Comparison of ENCODE assay signal across 9 cellular contexts in genomic region chr20:38985603-38986170, GRCh38. TPM values are rescaled to one million over a fixed set of nuclear protein-coding genes. Genes with fewer than 3 reads are reported as not detected.
DNase-seq lines count a peak whose midpoint lies in the region; ATAC-seq and TF ChIP-seq lines count a peak whose summit lies in the region.
"Had no signal": no experiment of that assay in that cellular context is flagged by ENCODE, and none has a peak within 500 bp of the region (broad histone marks: within the 10 kb centered on the region; RNA-seq: fewer than 3 reads in every experiment).

No MANE protein-coding gene starts in this region.

- DNase-seq in WTC11 (ENCODE audit: low spot score) = no peak
- no peak for DNase-seq in left ventricle myocardium superior
- DNase-seq in stromal cell of bone marrow (ENCODE audit: low read depth) = peak; percentile 69
- DNase-seq in DMS153 treated with DMSO at 0.1 percent for 48 hours (lab: John Stamatoyannopoulos, UW; ENCODE audit: unreplicated experiment) = no peak
- DNase-seq: activated naive CD4-positive, alpha-beta T cell treated with anti-CD3 and anti-CD28 coated beads, Interleukin-2, amount 50 U/mL, for 16 hours had no signal

- H3K4me3 Mint-ChIP-seq in WTC11 = no peak overlapping the region

- intact Hi-C loops in left ventricle myocardium superior (cut with micrococcal nuclease) = no loop called here

- TF ChIP-seq CTCF in WTC11 (IDR thresholded peaks at IDR 0.05) = no peak

- peaks cover 17% of the 10 kb centered on the region for H3K4me1 Mint-ChIP-seq in WTC11

- POLR2A ChIA-PET in WTC11 (lab: Charles Lee) = interaction anchor here (0.8 to 1.9 kb wide), 2 partner anchors 24 to 60 kb away, joined by 3 to 5 read pairs; partner anchors contain the start of genes DHX35 and FAM83D

- CTCF ChIA-PET in WTC11 (lab: Charles Lee) = no interaction called here

- no peaks in the 10 kb centered on the region for H3K27me3 Mint-ChIP-seq in WTC11 (ENCODE audit: low read depth)

- H3K36me3 Mint-ChIP-seq in WTC11 = peaks cover 32% of the 10 kb centered on the region

- peak overlapping the region; percentile 68; the same call in 1 of the 2 replicates for H3K27ac Mint-ChIP-seq in WTC11

- ATAC-seq in GM18867 (IDR thresholded peaks at IDR 0.05; ENCODE audit: unreplicated experiment) (peak; percentile 43), WTC11 (no peak), left ventricle myocardium superior (peak; percentile 91), GM21528 (IDR thresholded peaks at IDR 0.05; ENCODE audit: low FRiP score, unreplicated experiment) (no peak), GM21390 (IDR thresholded peaks at IDR 0.05; ENCODE audit: unreplicated experiment) (no peak), HG02798 (IDR thresholded peaks at IDR 0.05; ENCODE audit: poor library complexity, unreplicated experiment) (no peak)

- no peaks in the 10 kb centered on the region for H3K9me3 Mint-ChIP-seq in WTC11

TF ChIP-seq in WTC11, 78 proteins besides CTCF, POLR2A, EP300 and RAD21:
- 0 out of 2 replicates have a peak, but pooled peaks have one; percentile 25 for TF ChIP-seq GABPB1 (CRISPR knock-in tag; IDR thresholded peaks at IDR 0.05)
- TF ChIP-seq EMX1 (CRISPR knock-in tag; IDR thresholded peaks at IDR 0.05) = no peak

RNA-seq across cellular contexts. Expression of gene DHX35, which starts 23.5 kb away (rescaled TPM):
- total RNA-seq in WTC11 (2021) (17.8 to 20.4 TPM (median 18.7 TPM) in 3 replicates), left ventricle myocardium superior (15.4 TPM)

RNA-seq across cellular contexts. Expression of gene FAM83D, which starts 59.5 kb away (rescaled TPM):
- total RNA-seq in WTC11 (2021) (57.7 to 66.9 TPM (median 58.3 TPM) in 3 replicates), left ventricle myocardium superior (0.20 TPM)

Comparison
In these comparisons a context has a peak if more than half of its experiments do, and no peak if none do; other contexts are left out.
1. ATAC-seq: peak in GM18867 (single experiment) and left ventricle myocardium superior (single experiment); none in WTC11 (single experiment), GM21528 (single experiment), GM21390 (single experiment) and HG02798 (single experiment).
2. RNA of gene FAM83D, which starts 59.5 kb away (total RNA-seq): 57.7 to 66.9 TPM in WTC11; 0.20 TPM in left ventricle myocardium superior (single experiment); every median in the first group is over 10 times any median in the second.